In genomic region chr4:128553665-128554515, GRCh38 we compare ENCODE assay signal across 8 cellular contexts.
A peak's percentile ranks its signal among the peaks of the same experiment; 100 is the strongest.
DNase-seq lines count a peak whose midpoint lies in the region; ATAC-seq and TF ChIP-seq lines count a peak whose summit lies in the region.

No MANE protein-coding gene starts in this region.

- no peak for ATAC-seq in DND-41 (ENCODE audit: insufficient read depth, low read depth)
- ATAC-seq in GM18870 (IDR thresholded peaks at IDR 0.05; ENCODE audit: unreplicated experiment) = no peak

- H3K9me3 ChIP-seq in DND-41 (ENCODE audit: insufficient read depth, low read length, severe bottlenecking) = peaks cover 5% of the 10 kb centered on the region
- H3K9me3 ChIP-seq in duodenal mucosa (ENCODE audit: control insufficient read depth in 1 of 2, low read length in 2 of 2) = no peaks in the 10 kb centered on the region

- H3K36me3 ChIP-seq in DND-41 (ENCODE audit: insufficient read depth, low read length) (no peaks in the 10 kb centered on the region), duodenal mucosa (ENCODE audit: control insufficient read depth in 1 of 2, insufficient read depth in 2 of 2, low read length in 2 of 2) (no peaks in the 10 kb centered on the region)

- DNase-seq in DND-41 = no peak
- DNase-seq in NCI-H345 treated with DMSO at 0.1 percent for 48 hours (lab: John Stamatoyannopoulos, UW; ENCODE audit: unreplicated experiment) = peak; percentile 17
- no peak for DNase-seq in osteocyte (ENCODE audit: extremely low spot score, unreplicated experiment)
- DNase-seq in GM20000 (ENCODE audit: low spot score) = no peak
- no peak for DNase-seq in HEK293T (ENCODE audit: extremely low spot score)
- no peak for DNase-seq in LoVo (ENCODE audit: low spot score)

- H3K9me3 Mint-ChIP-seq in osteocyte (ENCODE audit: unreplicated experiment) = peaks cover 6% of the 10 kb centered on the region

- TF ChIP-seq CTCF in DND-41 (IDR thresholded peaks at IDR 0.05; ENCODE audit: borderline replicate concordance, extremely low read depth, low read length, poor library complexity, severe bottlenecking) (no peak), osteocyte (IDR thresholded peaks at IDR 0.05) (no peak), GM20000 (IDR thresholded peaks at IDR 0.05; ENCODE audit: extremely low read depth, missing control alignments) (no peak)

- POLR2A ChIA-PET in HEK293T (lab: Yijun Ruan, JAX) = interaction anchor here (0.6 to 2.9 kb wide), 20 partner anchors 9 to 921 kb away, joined by 3 to 17 read pairs (median 5); partner anchors contain the start of gene INTU

- H3K4me3 ChIP-seq in DND-41 (ENCODE audit: low read depth in 1 of 2, low read length in 2 of 2) (peak overlapping the region; percentile 12 to 59; a peak in 3 of 4 replicates), duodenal mucosa (ENCODE audit: low read depth in 1 of 2, low read length in 2 of 2) (peak overlapping the region; percentile 85 to 86)

- CTCF ChIA-PET in HEK293T (lab: Yijun Ruan, JAX) = interaction anchor here (1.2 kb wide), 1 partner anchor 11 kb away, joined by 3 read pairs; no protein-coding TSS in a partner anchor

- H3K27me3 Mint-ChIP-seq in osteocyte (ENCODE audit: unreplicated experiment) = no peaks in the 10 kb centered on the region

- peak overlapping the region; percentile 68 for H3K4me2 ChIP-seq in DND-41 (ENCODE audit: insufficient read depth, low read length)

- peak overlapping the region; percentile 87 for H3K4me3 Mint-ChIP-seq in osteocyte (ENCODE audit: unreplicated experiment)

- H3K27ac ChIP-seq in DND-41 (ENCODE audit: low read length) (no peak overlapping the region), duodenal mucosa (ENCODE audit: low read depth, low read length) (peak overlapping the region; percentile 88)

- peaks cover 2% of the 10 kb centered on the region for H3K36me3 Mint-ChIP-seq in osteocyte (ENCODE audit: unreplicated experiment)

- no peaks in the 10 kb centered on the region for H4K20me1 ChIP-seq in DND-41 (ENCODE audit: insufficient read depth, low read length)

- H3K27me3 ChIP-seq in DND-41 (ENCODE audit: insufficient read depth, low read length, poor library complexity) (no peaks in the 10 kb centered on the region), duodenal mucosa (ENCODE audit: control insufficient read depth in 1 of 2, insufficient read depth in 2 of 2, low read length in 2 of 2) (no peaks in the 10 kb centered on the region)

- peak overlapping the region; percentile 100 for H3K27ac Mint-ChIP-seq in osteocyte (ENCODE audit: unreplicated experiment)

- peaks cover 13% of the 10 kb centered on the region for H3K4me1 ChIP-seq in DND-41 (ENCODE audit: insufficient read depth, low read length)
- H3K4me1 ChIP-seq in duodenal mucosa (ENCODE audit: control insufficient read depth in 1 of 2, insufficient read depth in 2 of 2, low read length in 2 of 2) = peaks cover 12 to 21% of the 10 kb centered on the region in 2 donors

- H3K79me2 ChIP-seq in DND-41 (ENCODE audit: insufficient read depth, low read length) = no peaks in the 10 kb centered on the region

- peak overlapping the region; percentile 48 for H3K9ac ChIP-seq in DND-41 (ENCODE audit: low read depth, low read length)
- peak overlapping the region; percentile 75 to 86 for H3K9ac ChIP-seq in duodenal mucosa (ENCODE audit: low read depth in 1 of 2, low read length in 2 of 2)

- H3K4me1 Mint-ChIP-seq in osteocyte (ENCODE audit: unreplicated experiment) = peaks cover 41% of the 10 kb centered on the region

- H2AFZ ChIP-seq in DND-41 (ENCODE audit: low read depth, low read length) = peak overlapping the region; percentile 65

TF ChIP-seq in HEK293T, 16 proteins besides CTCF, POLR2A, EP300 and RAD21:
- TF ChIP-seq FOXM1 (IDR thresholded peaks at IDR 0.05; ENCODE audit: borderline replicate concordance) (no peak), SP1 (IDR thresholded peaks at IDR 0.05) (no peak), ARNT (IDR thresholded peaks at IDR 0.05) (no peak), CTBP1 (IDR thresholded peaks at IDR 0.05; ENCODE audit: borderline replicate concordance) (no peak), HDGF (IDR thresholded peaks at IDR 0.05; ENCODE audit: borderline replicate concordance) (no peak), TARDBP (IDR thresholded peaks at IDR 0.05) (no peak), PKNOX1 (IDR thresholded peaks at IDR 0.05) (no peak), FOXK2 (IDR thresholded peaks at IDR 0.05) (no peak), FOXA1 (IDR thresholded peaks at IDR 0.05) (no peak), SUZ12 (IDR thresholded peaks at IDR 0.05) (no peak), NFRKB (IDR thresholded peaks at IDR 0.05) (no peak), ELF4 (IDR thresholded peaks at IDR 0.05) (no peak), LEF1 (IDR thresholded peaks at IDR 0.05; ENCODE audit: borderline replicate concordance) (no peak), L3MBTL2 (conservative IDR thresholded peaks at IDR 0.05) (no peak)
